1 cellular context compared by ENCODE assay signal in genomic region chr4:16294455-16294854, GRCh38.
TF ChIP-seq lines count a peak whose summit lies in the region.

No MANE protein-coding gene starts in this region.

TF ChIP-seq in K562, 482 proteins besides CTCF, POLR2A, EP300 and RAD21 (continued from another document):
- TF ChIP-seq E2F8 (IDR thresholded peaks at IDR 0.05; ENCODE audit: low read depth, partially characterized antibody) (no peak), HDAC3 (IDR thresholded peaks at IDR 0.05; ENCODE audit: borderline replicate concordance, partially characterized antibody) (no peak), CTBP1 (IDR thresholded peaks at IDR 0.05; ENCODE audit: borderline replicate concordance) (no peak)
